ENCODE assay signal across 21 cellular contexts in the genomic region with DNA sequence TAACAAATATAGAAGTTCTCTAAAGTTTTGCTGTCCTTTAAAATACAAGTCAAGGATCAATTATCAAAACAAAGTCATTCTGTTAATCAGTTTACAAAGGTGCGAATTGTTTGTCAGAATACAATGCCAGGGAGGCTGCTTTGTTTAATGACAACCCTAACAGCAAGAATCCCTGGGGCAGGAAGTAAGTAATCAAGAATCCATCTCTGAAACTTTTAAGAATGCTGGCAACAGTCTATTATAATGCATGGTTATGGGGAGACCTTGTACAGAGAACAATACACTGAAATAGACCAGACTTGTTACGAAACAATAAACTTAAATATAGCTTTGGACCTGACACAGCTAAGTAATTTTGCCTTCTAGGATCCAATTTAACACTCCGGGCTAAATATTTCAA.
"Had no signal": no experiment of that assay in that cellular context is flagged by ENCODE, and none has a peak within 500 bp of the region (broad histone marks: within the 10 kb centered on the region; RNA-seq: fewer than 3 reads in every experiment).

No MANE protein-coding gene starts in this region.

- H3K4me2 ChIP-seq: smooth muscle cell had no signal

- H3K27ac ChIP-seq: neutrophil, transverse colon had no signal

- H3K4me3 Mint-ChIP-seq: activated CD8-positive, alpha-beta T cell treated with anti-CD3 and anti-CD28 coated beads, Interleukin-2, amount 10 ng/mL, durations not matched to agents 7 days and 5 days; activated T-cell treated with anti-CD3 and anti-CD28 coated beads, Interleukin-2, amount 50 U/mL, for 72 hours; memory B cell; naive thymus-derived CD8-positive, alpha-beta T cell; T-helper 1 cell treated with Interleukin-12 subunit alpha and Interleukin-12 subunit beta and Interleukin-4 antibody, amounts not matched to agents 30 μg/mL and 1 μg/mL, for 36 hours had no signal

- H3K9me3 ChIP-seq: neutrophil, transverse colon, vagina had no signal

- DNase-seq: activated CD4-positive, alpha-beta T cell treated with anti-CD3 and anti-CD28 coated beads for 48 hours; activated CD8-positive, alpha-beta memory T cell treated with anti-CD3 and anti-CD28 coated beads, Interleukin-2, amount 50 U/mL, for 4 hours; activated CD8-positive, alpha-beta T cell treated with anti-CD3 and anti-CD28 coated beads, Interleukin-2, amount 10 ng/mL, durations not matched to agents 7 days and 5 days; activated gamma-delta T cell; activated T-cell treated with anti-CD3 and anti-CD28 coated beads, Interleukin-2, amount 50 U/mL, for 72 hours; erythroblast; islet precursor cell; naive thymus-derived CD8-positive, alpha-beta T cell; stimulated activated CD4-positive, alpha-beta T cell treated with anti-CD3 and anti-CD28 coated beads, Interleukin-4, amount 100 ng/mL, for 4 hours; stimulated activated CD8-positive, alpha-beta memory T cell treated with anti-CD3 and anti-CD28 coated beads, Interleukin-4, amount 100 ng/mL, for 48 hours; stimulated activated naive CD4-positive, alpha-beta T cell treated with Interleukin-2 at 50 U/mL for 16 hours; substantia nigra; transverse colon had no signal

- H3K36me3 Mint-ChIP-seq: activated naive CD4-positive, alpha-beta T cell treated with anti-CD3 and anti-CD28 coated beads, Interleukin-2, amount 50 U/mL, for 72 hours; brain; memory B cell; naive thymus-derived CD8-positive, alpha-beta T cell had no signal

- H3K9me3 Mint-ChIP-seq: memory B cell; T-helper 1 cell treated with Interleukin-12 subunit alpha and Interleukin-12 subunit beta and Interleukin-4 antibody, amounts not matched to agents 30 μg/mL and 1 μg/mL, for 36 hours had no signal

- H3K27me3 Mint-ChIP-seq: brain, memory B cell had no signal

- H3K4me3 ChIP-seq: smooth muscle cell, transverse colon, vagina had no signal

- H3K27ac Mint-ChIP-seq: activated CD8-positive, alpha-beta T cell treated with anti-CD3 and anti-CD28 coated beads, Interleukin-2, amount 10 ng/mL, durations not matched to agents 7 days and 5 days; activated naive CD4-positive, alpha-beta T cell treated with anti-CD3 and anti-CD28 coated beads, Interleukin-2, amount 50 U/mL, for 72 hours; activated T-cell treated with anti-CD3 and anti-CD28 coated beads, Interleukin-2, amount 50 U/mL, for 72 hours; memory B cell; naive thymus-derived CD8-positive, alpha-beta T cell; T-helper 1 cell treated with Interleukin-12 subunit alpha and Interleukin-12 subunit beta and Interleukin-4 antibody, amounts not matched to agents 30 μg/mL and 1 μg/mL, for 36 hours had no signal

- H3K36me3 ChIP-seq: neutrophil, transverse colon, vagina had no signal

- H3K4me1 Mint-ChIP-seq: memory B cell; naive thymus-derived CD8-positive, alpha-beta T cell had no signal

- ATAC-seq: activated CD8-positive, alpha-beta T cell treated with anti-CD3 and anti-CD28 coated beads, Interleukin-2, amount 10 ng/mL, durations not matched to agents 7 days and 5 days; activated naive CD4-positive, alpha-beta T cell treated with anti-CD3 and anti-CD28 coated beads, Interleukin-2, amount 50 U/mL, for 72 hours; activated T-cell treated with anti-CD3 and anti-CD28 coated beads, Interleukin-2, amount 50 U/mL, for 72 hours; left lobe of liver; naive thymus-derived CD8-positive, alpha-beta T cell had no signal

- H3K27me3 ChIP-seq: neutrophil, transverse colon, vagina had no signal

- H3K4me1 ChIP-seq: transverse colon, vagina had no signal
